Comparison of ENCODE assay signal across 8 cellular contexts in genomic region chr5:82276800-82277612, GRCh38. TPM values are rescaled to one million over a fixed set of nuclear protein-coding genes. Genes with fewer than 3 reads are reported as not detected.
A peak's percentile ranks its signal among the peaks of the same experiment; 100 is the strongest.
DNase-seq lines count a peak whose midpoint lies in the region; ATAC-seq and TF ChIP-seq lines count a peak whose summit lies in the region.

No MANE protein-coding gene starts in this region.

- H3K27me3 ChIP-seq in MG63: no peaks in the 10 kb centered on the region
- no peaks in the 10 kb centered on the region for H3K27me3 ChIP-seq in dorsolateral prefrontal cortex
- H3K27me3 ChIP-seq in neural cell (ENCODE audit: insufficient read depth, low read depth, low read length): no peaks in the 10 kb centered on the region

- H3K9ac ChIP-seq in neural cell (ENCODE audit: low read length): peak overlapping the region; percentile 91

- intact Hi-C loops in CD14-positive monocyte (cut with micrococcal nuclease) (loop anchor here in 1 of 2 donors (5.0 kb wide), 1 partner anchor 975 kb away; the partner anchor contains the start of gene ZCCHC9), dorsolateral prefrontal cortex (cut with DNase I) (no loop called here), posterior cingulate gyrus (cut with DNase I) (no loop called here)

- ATAC-seq in HG02970 (IDR thresholded peaks at IDR 0.05; ENCODE audit: low FRiP score, unreplicated experiment) (no peak), HG02642 (IDR thresholded peaks at IDR 0.05; ENCODE audit: poor library complexity, unreplicated experiment) (no peak)

- peaks cover 18% of the 10 kb centered on the region for H3K4me1 Mint-ChIP-seq in CD14-positive monocyte

- H3F3A ChIP-seq in neural cell (ENCODE audit: insufficient read depth, low read length, poor library complexity, severe bottlenecking): no peaks in the 10 kb centered on the region

- DNase-seq in CD14-positive monocyte (ENCODE audit: low spot score) (no peak), MG63 (no peak), dorsolateral prefrontal cortex (no peak), posterior cingulate gyrus (no peak), epidermal melanocyte (ENCODE audit: insufficient read length, low spot score) (no peak)

- no peaks in the 10 kb centered on the region for H3K9me3 Mint-ChIP-seq in CD14-positive monocyte

- H4K20me1 ChIP-seq in neural cell (ENCODE audit: insufficient read depth): no peaks in the 10 kb centered on the region

- no peak overlapping the region for H2AFZ ChIP-seq in neural cell (ENCODE audit: low read depth, low read length)

- H3K4me3 Mint-ChIP-seq in CD14-positive monocyte: peak overlapping the region; percentile 91 to 95

- TF ChIP-seq EP300 in neural cell (conservative IDR thresholded peaks at IDR 0.05; ENCODE audit: poor library complexity, severe bottlenecking): no peak

- H3K9me3 ChIP-seq in MG63 (no peaks in the 10 kb centered on the region), neural cell (ENCODE audit: low read length) (no peaks in the 10 kb centered on the region)

- H3K79me2 ChIP-seq in neural cell (replicated peaks; ENCODE audit: insufficient read depth, low read length): peaks cover 16% of the 10 kb centered on the region

- H3K27ac ChIP-seq in dorsolateral prefrontal cortex: peak overlapping the region in 23 of 59 donors; percentile 5 to 99 (median 96)
- H3K27ac ChIP-seq in neural cell (ENCODE audit: low read length): no peak overlapping the region

- no peak for TF ChIP-seq CTCF in CD14-positive monocyte (IDR thresholded peaks at IDR 0.05)
- no peak for TF ChIP-seq CTCF in dorsolateral prefrontal cortex (IDR thresholded peaks at IDR 0.05 in 54 of 56, conservative IDR thresholded peaks at IDR 0.05 in 2 of 56; ENCODE audit: low read depth in 1 of 56, partially characterized antibody in 56 of 56)
- TF ChIP-seq CTCF in neural cell (IDR thresholded peaks at IDR 0.05; ENCODE audit: poor library complexity, severe bottlenecking): no peak

- TF ChIP-seq RAD21 in neural cell (conservative IDR thresholded peaks at IDR 0.05): no peak

- peaks cover 28 to 40% of the 10 kb centered on the region in 2 donors for H3K36me3 Mint-ChIP-seq in CD14-positive monocyte

- peaks cover 59% of the 10 kb centered on the region for H3K36me3 ChIP-seq in MG63
- peaks cover 6% of the 10 kb centered on the region for H3K36me3 ChIP-seq in neural cell (ENCODE audit: insufficient read depth, low read length)

- H3K4me3 ChIP-seq in MG63: peak overlapping the region; percentile 90
- H3K4me3 ChIP-seq in dorsolateral prefrontal cortex: peak overlapping the region; percentile 64 to 100 (median 93)
- H3K4me3 ChIP-seq in neural cell (ENCODE audit: low read length): peak overlapping the region; percentile 97

- peaks cover 0 to 1% (median 0%) of the 10 kb centered on the region in 3 donors for H3K27me3 Mint-ChIP-seq in CD14-positive monocyte (ENCODE audit: low read depth in 3 of 3)

- H3K27ac Mint-ChIP-seq in CD14-positive monocyte: peak overlapping the region in 4 of 7 donors; percentile 89 to 97 (median 93)

- peak overlapping the region; percentile 93 for H3K4me2 ChIP-seq in neural cell (ENCODE audit: low read length)

- H3K9me2 ChIP-seq in neural cell (ENCODE audit: insufficient read depth, low read length): no peaks in the 10 kb centered on the region

TF ChIP-seq in neural cell, 6 proteins besides CTCF, POLR2A, EP300 and RAD21:
- TF ChIP-seq TAF1 (IDR thresholded peaks at IDR 0.05; ENCODE audit: low read depth) (no peak), SMC3 (conservative IDR thresholded peaks at IDR 0.05; ENCODE audit: poor library complexity) (no peak), MXI1 (conservative IDR thresholded peaks at IDR 0.05; ENCODE audit: poor library complexity, severe bottlenecking) (no peak), EZH2 (IDR thresholded peaks at IDR 0.05; ENCODE audit: borderline replicate concordance, insufficient read depth, low read length, poor library complexity, severe bottlenecking) (no peak), REST (IDR thresholded peaks at IDR 0.05; ENCODE audit: borderline replicate concordance) (no peak), POLR2AphosphoS5 (IDR thresholded peaks at IDR 0.05) (no peak)

RNA-seq across cellular contexts. Expression of gene RPS23, which starts 1.1 kb away (rescaled TPM):
- polyA plus RNA-seq in CD14-positive monocyte (1,000 to 10,000 TPM; 1,200 to 1,267 TPM), neural cell (2,306 and 2,396 TPM in 2 replicates)
- 7,701 and 9,321 TPM in 2 replicates for total RNA-seq in MG63 (2014; rRNA removed; shearing (Covaris generic); ENCODE audit: low replicate concordance)
- total RNA-seq in dorsolateral prefrontal cortex: 100 to 1,000 TPM; 405 to 807 (median 587) TPM
- 1,165 and 1,355 TPM in 2 replicates for polyA minus RNA-seq in neural cell
